In genomic region chr10:30827531-30828120, GRCh38 we compare ENCODE assay signal across 19 cellular contexts.
DNase-seq lines count a peak whose midpoint lies in the region; TF ChIP-seq lines count a peak whose summit lies in the region.
"Had no signal": no experiment of that assay in that cellular context is flagged by ENCODE, and none has a peak within 500 bp of the region (broad histone marks: within the 10 kb centered on the region; RNA-seq: fewer than 3 reads in every experiment).

No MANE protein-coding gene starts in this region.

- H3K9ac ChIP-seq in skeletal muscle satellite cell (ENCODE audit: low read depth, low read length), result no peak overlapping the region

- H3K9me3 ChIP-seq in skeletal muscle satellite cell (replicated peaks; ENCODE audit: low read length), result no peaks in the 10 kb centered on the region
- H3K9me3 ChIP-seq: Caco-2, stomach, vagina had no signal

- peak overlapping the region; percentile 11 for H3K4me2 ChIP-seq in skeletal muscle satellite cell (ENCODE audit: low read length)

- no peaks in the 10 kb centered on the region for H3K36me3 ChIP-seq in skeletal muscle satellite cell (ENCODE audit: insufficient read depth, low read length)
- H3K36me3 ChIP-seq: stomach, vagina had no signal

- H3K4me3 ChIP-seq in foreskin fibroblast (ENCODE audit: low read depth in 1 of 2, low read length in 2 of 2), result no peak overlapping the region
- no peak overlapping the region for H3K4me3 ChIP-seq in skeletal muscle satellite cell (ENCODE audit: low read length)
- H3K4me3 ChIP-seq: stomach, vagina had no signal

- DNase-seq in NCI-H510A treated with DMSO at 0.1 percent for 48 hours (lab: John Stamatoyannopoulos, UW), result peak; percentile 18
- DNase-seq in NCI-H510A (lab: John Stamatoyannopoulos, UW), result no peak
- DNase-seq in amniotic epithelial cell (ENCODE audit: low read depth), result peak; percentile 77
- peak; percentile 74 to 90 for DNase-seq in foreskin fibroblast
- no peak for DNase-seq in pons (ENCODE audit: low spot score)
- DNase-seq in OCI-M1 (lab: John Stamatoyannopoulos, UW), result no peak
- no peak for DNase-seq in GF-D8 (lab: John Stamatoyannopoulos, UW)
- DNase-seq: activated B cell treated with CpG ODN at 0.5 μM for 24 hours; activated naive CD4-positive, alpha-beta T cell treated with Interleukin-2 at 50 U/mL for 16 hours; Caco-2; central memory CD4-positive, alpha-beta T cell; GOT3; mammary epithelial cell; NCI-H2227 treated with DMSO at 0.1 percent for 48 hours; PC-3; small intestine; stomach had no signal

- H3K4me1 ChIP-seq in skeletal muscle satellite cell (ENCODE audit: control insufficient read depth, insufficient read depth, low read length), result peaks cover 16% of the 10 kb centered on the region
- H3K4me1 ChIP-seq: Caco-2 had no signal

- no peak for TF ChIP-seq CTCF in foreskin fibroblast (IDR thresholded peaks at IDR 0.05; ENCODE audit: low read depth, low read length)

- no peaks in the 10 kb centered on the region for H3K27me3 ChIP-seq in skeletal muscle satellite cell (ENCODE audit: control insufficient read depth, insufficient read depth, low read length)
- H3K27me3 ChIP-seq: stomach, vagina had no signal

Comparison
In these comparisons a context has a peak if more than half of its experiments do, and no peak if none do; other contexts are left out.
1. DNase-seq: peak in NCI-H510A treated with DMSO at 0.1 percent for 48 hours (single experiment), amniotic epithelial cell (single experiment) and foreskin fibroblast (2 of 2); none in NCI-H510A (single experiment), pons (single experiment), OCI-M1 (single experiment) and GF-D8 (single experiment).